5 cellular contexts compared by ENCODE assay signal in genomic region chr19:32867436-32867835, GRCh38. TPM values are rescaled to one million over a fixed set of nuclear protein-coding genes. Genes with fewer than 3 reads are reported as not detected.
"Had no signal": no experiment of that assay in that cellular context is flagged by ENCODE, and none has a peak within 500 bp of the region (broad histone marks: within the 10 kb centered on the region; RNA-seq: fewer than 3 reads in every experiment).

No MANE protein-coding gene starts in this region.

RNA-seq across cellular contexts. Expression of gene SLC7A9, which starts 2.1 kb away (rescaled TPM):
- total RNA-seq: activated naive CD4-positive, alpha-beta T cell treated with anti-CD3 and anti-CD28 coated beads for 36 hours; activated naive CD4-positive, alpha-beta T cell treated with anti-CD3 and anti-CD28 coated beads, Interleukin-2, amount 50 U/mL, for 72 hours; activated naive CD8-positive, alpha-beta T cell treated with anti-CD3 and anti-CD28 coated beads for 36 hours; activated T-cell treated with anti-CD3 and anti-CD28 coated beads, Interleukin-2, amount 50 U/mL, for 4 hours; body of pancreas had no signal
